20 cellular contexts compared by ENCODE assay signal in the genomic region with DNA sequence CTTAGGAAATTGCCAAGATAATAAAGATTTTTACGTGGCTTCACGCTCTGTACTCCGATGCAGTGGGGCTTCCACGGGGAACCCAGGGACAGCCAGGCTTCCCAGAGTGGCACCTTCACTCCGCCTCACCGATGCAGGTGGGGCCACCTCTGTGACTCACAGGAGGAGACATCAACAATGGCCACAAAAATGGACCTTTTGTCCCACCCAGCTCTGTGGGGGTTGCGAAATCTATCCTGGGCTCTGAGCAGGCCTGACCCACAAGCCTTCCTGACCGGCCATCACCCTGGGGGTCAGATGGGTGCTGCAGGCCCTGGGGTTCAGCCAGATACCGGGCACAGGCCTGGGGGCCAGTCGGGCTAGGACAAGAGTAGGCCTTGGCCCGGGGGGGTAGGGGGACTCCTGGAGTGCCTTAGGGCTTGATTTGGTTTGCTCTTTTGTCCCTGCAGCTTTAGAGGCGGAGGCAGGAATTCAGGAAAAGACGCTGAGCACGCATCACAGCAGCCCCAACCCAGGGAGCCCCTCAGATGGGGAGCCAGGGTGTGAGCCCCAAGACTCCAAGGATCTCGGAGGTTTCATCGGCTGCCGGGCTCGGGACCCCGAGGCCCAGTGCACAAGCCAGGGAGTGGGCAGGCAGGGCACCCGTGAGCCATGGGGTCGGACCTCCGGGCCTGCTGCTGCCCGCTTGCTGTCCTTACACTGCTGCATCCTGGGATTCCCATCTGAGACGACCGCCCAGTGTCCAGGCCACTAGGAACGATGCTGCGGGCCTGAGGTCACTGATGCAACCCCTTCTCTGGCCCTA.
DNase-seq lines count a peak whose midpoint lies in the region; ATAC-seq, FAIRE-seq and TF ChIP-seq lines count a peak whose summit lies in the region.
"Had no signal": no experiment of that assay in that cellular context is flagged by ENCODE, and none has a peak within 500 bp of the region (broad histone marks: within the 10 kb centered on the region; RNA-seq: fewer than 3 reads in every experiment).

No MANE protein-coding gene starts in this region.

- H3K4me1 Mint-ChIP-seq in natural killer cell (no peaks in the 10 kb centered on the region), MCF 10A (ENCODE audit: insufficient read depth, unreplicated experiment) (no peaks in the 10 kb centered on the region)

- H3K36me3 ChIP-seq in heart left ventricle (no peaks in the 10 kb centered on the region), kidney (ENCODE audit: control insufficient read depth in 1 of 2, insufficient read depth in 2 of 2, low read length in 2 of 2) (no peaks in the 10 kb centered on the region)

- H3K4me3 Mint-ChIP-seq in natural killer cell (no peak overlapping the region), MCF 10A (ENCODE audit: unreplicated experiment) (no peak overlapping the region)

- H3K36me3 Mint-ChIP-seq in natural killer cell: no peaks in the 10 kb centered on the region
- H3K36me3 Mint-ChIP-seq in MCF 10A (ENCODE audit: insufficient read depth, unreplicated experiment): no peaks in the 10 kb centered on the region

- H3K9me3 Mint-ChIP-seq in natural killer cell (no peaks in the 10 kb centered on the region), MCF 10A (ENCODE audit: unreplicated experiment) (no peaks in the 10 kb centered on the region)

- POLR2A ChIA-PET in MCF 10A (lab: Yijun Ruan, JAX): interaction anchor here (0.7 kb wide), 1 partner anchor 30 kb away, joined by 3 read pairs; no protein-coding TSS in a partner anchor

- WGBS in heart left ventricle, 4 donors: 85 to 87% (median 87%) methylated on average over 24 to 27 of the region's 27 CpGs

- no peak for TF ChIP-seq CTCF in heart left ventricle (IDR thresholded peaks at IDR 0.05)
- no peak for TF ChIP-seq CTCF in kidney (IDR thresholded peaks at IDR 0.05; ENCODE audit: borderline replicate concordance, extremely low read depth, insufficient read depth)
- TF ChIP-seq CTCF in natural killer cell (IDR thresholded peaks at IDR 0.05): no peak
- no peak for TF ChIP-seq CTCF in MCF 10A (IDR thresholded peaks at IDR 0.05; ENCODE audit: unreplicated experiment)

- H3K27ac ChIP-seq in heart left ventricle: peak overlapping the region in 1 of 12 donors; percentile 55
- no peak overlapping the region for H3K27ac ChIP-seq in kidney (ENCODE audit: low read depth in 2 of 2, low read length in 2 of 2)
- H3K27ac ChIP-seq: GM23248 had no signal

- H3K9ac ChIP-seq in kidney (ENCODE audit: low read length in 2 of 2): no peak overlapping the region
- H3K9ac ChIP-seq: GM23248 had no signal

- H3K27ac Mint-ChIP-seq in natural killer cell: no peak overlapping the region
- H3K27ac Mint-ChIP-seq in MCF 10A (ENCODE audit: low read depth, unreplicated experiment): no peak overlapping the region

- no TSS peak for BruUV-seq in MCF 10A (replicated peaks; lab: Mats Ljungman, UMichigan)

- intact Hi-C loops in heart left ventricle (cut with DNase I): loop anchor here in 1 of 10 donors (10.0 kb wide), 1 partner anchor 82 kb away; no protein-coding TSS in a partner anchor
- intact Hi-C loops in left cardiac atrium (cut with DNase I): no loop called here
- intact Hi-C loops in kidney (cut with DNase I): no loop called here
- intact Hi-C loops in natural killer cell (cut with micrococcal nuclease): no loop called here
- intact Hi-C loops in MCF 10A (cut with micrococcal nuclease): no loop called here

- H3K27me3 ChIP-seq in heart left ventricle: peaks cover 0 to 3% (median 0%) of the 10 kb centered on the region in 9 donors

- H3K4me1 ChIP-seq in heart left ventricle (peaks cover 0 to 15% (median 5%) of the 10 kb centered on the region in 12 donors), kidney (ENCODE audit: control insufficient read depth in 1 of 2, insufficient read depth in 1 of 2, low read depth in 1 of 2, low read length in 2 of 2) (no peaks in the 10 kb centered on the region)

- H3K27me3 Mint-ChIP-seq in natural killer cell (ENCODE audit: low read depth in 2 of 2) (peaks cover 6 to 7% of the 10 kb centered on the region in 2 donors), MCF 10A (ENCODE audit: insufficient read depth, unreplicated experiment) (peaks cover 8% of the 10 kb centered on the region)

- no peak for TF ChIP-seq POLR2A in heart left ventricle (IDR thresholded peaks at IDR 0.05)

- DNase-seq in heart left ventricle: peak in 3 of 5 donors; percentile 11 to 54 (median 17)
- DNase-seq in left cardiac atrium: no peak
- peak; percentile 62 for DNase-seq in SW480 (ENCODE audit: low spot score)
- peak; percentile 60 for DNase-seq in kidney
- no peak for DNase-seq in natural killer cell
- no peak for DNase-seq in NCI-H2171 (lab: John Stamatoyannopoulos, UW)
- no peak for DNase-seq in MCF 10A (ENCODE audit: unreplicated experiment)
- DNase-seq: C1 segment of cervical spinal cord, DMS79 treated with DMSO at 0.1 percent for 48 hours, GM23248, KBM-7, NCI-H1105 treated with DMSO at 0.1 percent for 48 hours, NCI-H1694, NCI-H524, NCI-H82, OCI-M1, SIG-M5 had no signal

- H3K4me3 ChIP-seq in heart left ventricle (no peak overlapping the region), kidney (ENCODE audit: low read length in 2 of 2) (no peak overlapping the region)
- H3K4me3 ChIP-seq: GM23248 had no signal

- FAIRE-seq in kidney (lab: Jason Lieb, UNC): no peak
- FAIRE-seq: A204.1 had no signal

- H3K9me3 ChIP-seq in heart left ventricle (no peaks in the 10 kb centered on the region), kidney (ENCODE audit: control insufficient read depth in 1 of 2, low read length in 2 of 2) (no peaks in the 10 kb centered on the region)

- CTCF ChIA-PET in MCF 10A (lab: Yijun Ruan, JAX): interaction anchor here (0.7 to 0.9 kb wide), 2 partner anchors 11 to 86 kb away, joined by 3 read pairs; no protein-coding TSS in a partner anchor

- ATAC-seq in heart left ventricle: no peak
- ATAC-seq in left cardiac atrium: no peak
- no peak for ATAC-seq in natural killer cell
- ATAC-seq: HCT116, SK-N-SH treated with all-trans-retinoic acid at 6 μM for 48 hours had no signal

Comparison
In these comparisons a context has a peak if more than half of its experiments do, and no peak if none do; other contexts are left out.
1. DNase-seq: peak in heart left ventricle (3 of 5), SW480 (single experiment) and kidney (single experiment); none in left cardiac atrium (single experiment), natural killer cell (single experiment), NCI-H2171 (single experiment) and MCF 10A (single experiment).